1 cellular context compared by ENCODE assay signal in genomic region chr13:34011552-34012085, GRCh38.
A peak's percentile ranks its signal among the peaks of the same experiment; 100 is the strongest.
TF ChIP-seq lines count a peak whose summit lies in the region.

No MANE protein-coding gene starts in this region.

TF ChIP-seq in HepG2, 621 proteins besides CTCF, POLR2A, EP300 and RAD21 (continued from another document and continues in another):
- TF ChIP-seq ZUFSP (CRISPR knock-in tag; IDR thresholded peaks at IDR 0.05; ENCODE audit: borderline replicate concordance) (no peak), TEAD3 (CRISPR knock-in tag; optimal IDR thresholded peaks at IDR 0.05; ENCODE audit: borderline replicate concordance) (peak; percentile 96), NR3C1 (CRISPR knock-in tag; IDR thresholded peaks at IDR 0.05) (no peak), E2F1 (CRISPR knock-in tag; IDR thresholded peaks at IDR 0.05) (no peak), ZBTB4 (CRISPR knock-in tag; IDR thresholded peaks at IDR 0.05; ENCODE audit: borderline replicate concordance) (peak; percentile 87; the same call in 1 of the 2 replicates), ZGPAT (CRISPR knock-in tag; IDR thresholded peaks at IDR 0.05) (peak; percentile 84; the same call in 1 of the 2 replicates), ZSCAN9 (CRISPR knock-in tag; IDR thresholded peaks at IDR 0.05; ENCODE audit: borderline replicate concordance) (no peak), MLLT10 (CRISPR knock-in tag; IDR thresholded peaks at IDR 0.05) (no peak), ZNF629 (CRISPR knock-in tag; conservative IDR thresholded peaks at IDR 0.05) (peak; percentile 61), FOXA3 (CRISPR knock-in tag; IDR thresholded peaks at IDR 0.05) (peak; percentile 95), UBTF (CRISPR knock-in tag; IDR thresholded peaks at IDR 0.05) (peak; percentile 54; the same call in 1 of the 2 replicates), ZBTB34 (CRISPR knock-in tag; IDR thresholded peaks at IDR 0.05) (peak; percentile 61; the same call in 1 of the 2 replicates), ZNF292 (CRISPR knock-in tag; IDR thresholded peaks at IDR 0.05; ENCODE audit: borderline replicate concordance, low read depth) (peak; percentile 98), MXI1 (IDR thresholded peaks at IDR 0.05; ENCODE audit: borderline replicate concordance, low read depth, low read length) (peak; percentile 60; the same call in 1 of the 3 replicates), HNF4A (CRISPR knock-in tag; IDR thresholded peaks at IDR 0.05) (peak; percentile 90), ZBTB8A (CRISPR knock-in tag; IDR thresholded peaks at IDR 0.05; ENCODE audit: borderline replicate concordance, low read depth) (no peak), ZNF446 (CRISPR knock-in tag; IDR thresholded peaks at IDR 0.05) (no peak), USF2 (IDR thresholded peaks at IDR 0.05; ENCODE audit: low read depth, low read length) (peak; percentile 42), USF2 (CRISPR knock-in tag; IDR thresholded peaks at IDR 0.05; ENCODE audit: borderline replicate concordance) (0 out of 2 replicates have a peak, but pooled peaks have one; percentile 60), HNF1A (IDR thresholded peaks at IDR 0.05; ENCODE audit: low read depth) (no peak; the same call in 1 of the 2 replicates), HNF1A (CRISPR knock-in tag; IDR thresholded peaks at IDR 0.05; ENCODE audit: borderline replicate concordance) (no peak), KLF6 (CRISPR knock-in tag; IDR thresholded peaks at IDR 0.05) (no peak), TFDP1 (CRISPR knock-in tag; IDR thresholded peaks at IDR 0.05; ENCODE audit: borderline replicate concordance) (peak; percentile 48; the same call in 1 of the 2 replicates), SYNCRIP (IDR thresholded peaks at IDR 0.05; ENCODE audit: insufficient read depth, low read depth, low read length) (no peak), MEIS2 (CRISPR knock-in tag; IDR thresholded peaks at IDR 0.05) (no peak; the same call in 1 of the 2 replicates), ZNF414 (CRISPR knock-in tag; IDR thresholded peaks at IDR 0.05) (peak; percentile 88), ZNF263 (CRISPR knock-in tag; IDR thresholded peaks at IDR 0.05) (no peak), TFDP2 (CRISPR knock-in tag; IDR thresholded peaks at IDR 0.05) (peak; percentile 64)
